Comparison of ENCODE assay signal across 11 cellular contexts in genomic region chr12:120761581-120761980, GRCh38. TPM values are rescaled to one million over a fixed set of nuclear protein-coding genes. Genes with fewer than 3 reads are reported as not detected.
DNase-seq lines count a peak whose midpoint lies in the region; ATAC-seq and TF ChIP-seq lines count a peak whose summit lies in the region.
"Had no signal": no experiment of that assay in that cellular context is flagged by ENCODE, and none has a peak within 500 bp of the region (broad histone marks: within the 10 kb centered on the region; RNA-seq: fewer than 3 reads in every experiment).

No MANE protein-coding gene starts in this region.

- peak overlapping the region; percentile 89 for H3K27ac Mint-ChIP-seq in activated CD4-positive, alpha-beta T cell treated with anti-CD3 and anti-CD28 coated beads, Interleukin-2, amount 10 ng/mL, durations not matched to agents 7 days and 5 days

- no peak for TF ChIP-seq CTCF in tibial nerve (IDR thresholded peaks at IDR 0.05)

- H3K27me3 ChIP-seq in esophagus (ENCODE audit: control insufficient read depth in 1 of 2, insufficient read depth in 2 of 2, low read length in 2 of 2) (no peaks in the 10 kb centered on the region), tibial nerve (no peaks in the 10 kb centered on the region)

- H3K27me3 Mint-ChIP-seq in activated CD4-positive, alpha-beta T cell treated with anti-CD3 and anti-CD28 coated beads, Interleukin-2, amount 10 ng/mL, durations not matched to agents 7 days and 5 days: no peaks in the 10 kb centered on the region

- peaks cover 2 to 4% of the 10 kb centered on the region in 2 donors for H3K4me1 ChIP-seq in esophagus (ENCODE audit: control insufficient read depth in 2 of 2, insufficient read depth in 2 of 2, low read length in 1 of 2)
- H3K4me1 ChIP-seq in mesodermal cell (ENCODE audit: control insufficient read depth, insufficient read depth, low read length, poor library complexity, severe bottlenecking): peaks cover 19% of the 10 kb centered on the region
- peaks cover 0 to 18% (median 7%) of the 10 kb centered on the region in 4 donors for H3K4me1 ChIP-seq in tibial nerve

- H3K36me3 ChIP-seq in esophagus (ENCODE audit: control insufficient read depth in 2 of 2, insufficient read depth in 2 of 2, low read length in 1 of 2): peaks cover 17 to 37% of the 10 kb centered on the region in 2 donors
- peaks cover 49% of the 10 kb centered on the region for H3K36me3 ChIP-seq in mesodermal cell (ENCODE audit: control insufficient read depth, insufficient read depth, low read length)
- peaks cover 0 to 55% (median 0%) of the 10 kb centered on the region in 3 donors for H3K36me3 ChIP-seq in tibial nerve

- no peaks in the 10 kb centered on the region for H3K9me3 Mint-ChIP-seq in activated CD4-positive, alpha-beta T cell treated with anti-CD3 and anti-CD28 coated beads, Interleukin-2, amount 10 ng/mL, durations not matched to agents 7 days and 5 days

- no peak for TF ChIP-seq POLR2A in tibial nerve (IDR thresholded peaks at IDR 0.05)

- H3K27ac ChIP-seq in esophagus (ENCODE audit: low read depth in 2 of 2, low read length in 1 of 2): peak overlapping the region; percentile 30 to 60
- H3K27ac ChIP-seq in mesodermal cell (ENCODE audit: low read depth, low read length, severe bottlenecking): peak overlapping the region; percentile 68
- peak overlapping the region in 2 of 4 donors; percentile 62 to 87 for H3K27ac ChIP-seq in tibial nerve

- CTCF ChIA-PET in activated CD4-positive, alpha-beta T cell treated with anti-CD3 and anti-CD28 coated beads, Interleukin-2, amount 10 ng/mL, durations not matched to agents 7 days and 5 days (lab: Charles Lee): no interaction called here

- TF ChIP-seq EP300 in tibial nerve (IDR thresholded peaks at IDR 0.05): peak; percentile 11 to 21

- no peak overlapping the region for H3K4me3 Mint-ChIP-seq in activated CD4-positive, alpha-beta T cell treated with anti-CD3 and anti-CD28 coated beads, Interleukin-2, amount 10 ng/mL, durations not matched to agents 7 days and 5 days

- POLR2A ChIA-PET in activated CD4-positive, alpha-beta T cell treated with anti-CD3 and anti-CD28 coated beads, Interleukin-2, amount 10 ng/mL, durations not matched to agents 7 days and 5 days (lab: Charles Lee): no interaction called here

- H3K9me3 ChIP-seq in esophagus (ENCODE audit: control insufficient read depth in 2 of 2, insufficient read depth in 1 of 2, low read depth in 1 of 2, low read length in 1 of 2): no peaks in the 10 kb centered on the region
- no peaks in the 10 kb centered on the region for H3K9me3 ChIP-seq in mesodermal cell (ENCODE audit: control insufficient read depth, low read length)
- H3K9me3 ChIP-seq in tibial nerve: no peaks in the 10 kb centered on the region

- 35 to 51% methylated on average over 10 of the region's 10 CpGs for WGBS in esophagus, 2 donors
- WGBS in mesodermal cell (ENCODE audit: insufficient coverage in 2 of 2), 2 experiments: 92 to 96% methylated on average over 8 to 10 of the region's 10 CpGs
- 26 to 42% methylated on average over 10 of the region's 10 CpGs for WGBS in tibial nerve, 2 donors

- ATAC-seq in GM19397 (IDR thresholded peaks at IDR 0.05; ENCODE audit: unreplicated experiment) (no peak), HG02938 (IDR thresholded peaks at IDR 0.05; ENCODE audit: unreplicated experiment) (no peak)
- ATAC-seq: activated CD4-positive, CD25-positive, alpha-beta regulatory T cell treated with anti-CD3 and anti-CD28 coated beads, Interleukin-2, amount 50 U/mL, for 24 hours had no signal

- H3K36me3 Mint-ChIP-seq in activated CD4-positive, alpha-beta T cell treated with anti-CD3 and anti-CD28 coated beads, Interleukin-2, amount 10 ng/mL, durations not matched to agents 7 days and 5 days (ENCODE audit: low read depth): peaks cover 19% of the 10 kb centered on the region

- H3K4me3 ChIP-seq in esophagus (ENCODE audit: low read depth in 1 of 2, low read length in 2 of 2) (no peak overlapping the region), mesodermal cell (ENCODE audit: extremely low read depth, insufficient read depth, low read length, poor library complexity, severe bottlenecking) (no peak overlapping the region), tibial nerve (no peak overlapping the region)

- no peak for DNase-seq in activated CD4-positive, alpha-beta T cell treated with anti-CD3 and anti-CD28 coated beads, Interleukin-2, amount 10 ng/mL, durations not matched to agents 7 days and 5 days
- DNase-seq in activated CD4-positive, alpha-beta T cell treated with anti-CD3 and anti-CD28 coated beads for 1 hour: no peak
- DNase-seq in tibial nerve (ENCODE audit: low spot score in 2 of 2): no peak
- no peak for DNase-seq in GM03348 (ENCODE audit: low spot score)
- DNase-seq: AML-193, NCI-H226 had no signal

- H3K4me1 Mint-ChIP-seq in activated CD4-positive, alpha-beta T cell treated with anti-CD3 and anti-CD28 coated beads, Interleukin-2, amount 10 ng/mL, durations not matched to agents 7 days and 5 days: peaks cover 9% of the 10 kb centered on the region

RNA-seq across cellular contexts. Expression of gene ACADS, which starts 36.0 kb away (rescaled TPM):
- 10 to 100 TPM; 15.5 to 20.1 TPM for total RNA-seq in activated CD4-positive, alpha-beta T cell treated with anti-CD3 and anti-CD28 coated beads, Interleukin-2, amount 10 ng/mL, durations not matched to agents 7 days and 5 days
- 10 to 100 TPM; 13.7 to 14.9 TPM for polyA plus RNA-seq in esophagus
- polyA plus RNA-seq in mesodermal cell (2013, experiment 1 of 2): 9.3 TPM
- polyA plus RNA-seq in mesodermal cell (2013, experiment 2 of 2): 7.4 TPM
- total RNA-seq in tibial nerve: 10 to 100 TPM; 24.7 to 53.4 (median 34.3) TPM

RNA-seq across cellular contexts. Expression of gene UNC119B, which starts 51.3 kb away (rescaled TPM):
- total RNA-seq in activated CD4-positive, alpha-beta T cell treated with anti-CD3 and anti-CD28 coated beads, Interleukin-2, amount 10 ng/mL, durations not matched to agents 7 days and 5 days: 10 to 100 TPM; 18.3 to 21.7 TPM
- polyA plus RNA-seq in esophagus: 1 to 10 TPM; 4.9 to 9.1 TPM
- polyA plus RNA-seq in mesodermal cell (2013, experiment 1 of 2): 32.3 TPM
- 32.0 TPM for polyA plus RNA-seq in mesodermal cell (2013, experiment 2 of 2)
- 10 to 100 TPM; 20.4 to 27.1 (median 22.1) TPM for total RNA-seq in tibial nerve
